In the genomic region with DNA sequence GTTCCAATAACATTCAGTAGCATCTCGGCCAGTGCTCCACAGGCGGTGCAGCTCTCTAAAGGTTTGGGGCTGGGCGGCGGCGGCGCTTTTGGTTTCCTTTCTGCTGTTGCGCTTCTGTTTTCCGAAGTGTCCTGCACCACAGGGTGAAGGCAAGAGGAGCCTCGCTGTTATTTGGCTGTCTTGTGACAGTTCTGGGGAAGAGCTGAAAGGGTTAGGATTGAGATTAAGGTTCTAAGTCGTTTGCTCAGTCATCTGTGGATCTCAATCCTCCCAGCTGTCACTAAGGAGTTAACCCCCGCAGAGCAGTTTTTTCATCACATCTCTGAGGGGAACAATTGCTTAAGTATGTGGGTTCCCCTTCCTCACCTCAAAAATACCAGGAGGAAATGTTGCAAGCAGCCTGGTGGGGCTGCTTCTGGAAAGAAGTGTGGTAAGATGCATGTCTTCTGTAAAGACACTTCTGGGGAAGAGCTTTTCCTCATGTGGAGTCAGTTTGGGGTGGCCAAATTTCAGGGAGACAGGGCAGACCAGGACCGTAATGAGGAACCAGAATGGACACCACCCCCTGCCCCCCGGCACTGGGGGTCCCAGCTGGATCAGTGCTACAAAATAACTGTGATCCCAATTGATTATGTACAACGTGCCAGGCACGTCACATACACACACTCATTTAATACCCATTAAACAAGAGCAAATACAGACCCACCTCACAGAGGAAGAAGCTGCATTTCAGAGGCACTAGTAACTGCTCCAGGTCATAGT, we compare ENCODE assay signal across 11 cellular contexts. TPM values are rescaled to one million over a fixed set of nuclear protein-coding genes. Genes with fewer than 3 reads are reported as not detected.
A peak's percentile ranks its signal among the peaks of the same experiment; 100 is the strongest.
DNase-seq lines count a peak whose midpoint lies in the region; ATAC-seq and TF ChIP-seq lines count a peak whose summit lies in the region.
"Had no signal": no experiment of that assay in that cellular context is flagged by ENCODE, and none has a peak within 500 bp of the region (broad histone marks: within the 10 kb centered on the region; RNA-seq: fewer than 3 reads in every experiment).

No MANE protein-coding gene starts in this region.

- H3K9me3 ChIP-seq in WERI-Rb-1 (ENCODE audit: severe bottlenecking) (no peaks in the 10 kb centered on the region), upper lobe of left lung (no peaks in the 10 kb centered on the region)
- H3K9me3 ChIP-seq: prostate gland had no signal

- TF ChIP-seq CTCF in WERI-Rb-1 (IDR thresholded peaks at IDR 0.05; ENCODE audit: low read depth, low read length) (no peak), upper lobe of left lung (IDR thresholded peaks at IDR 0.05) (no peak)

- DNase-seq in stimulated activated CD4-positive, alpha-beta T cell treated with anti-CD3 and anti-CD28 coated beads, Interleukin-4, amount 100 ng/mL, for 24 hours, result peak; percentile 31
- DNase-seq in stimulated activated CD4-positive, alpha-beta T cell treated with anti-CD3 and anti-CD28 coated beads, Interleukin-4, amount 100 ng/mL, for 4 hours, result no peak
- DNase-seq in WERI-Rb-1, result peak; percentile 51
- peak; percentile 80 for DNase-seq in cardiac septum (ENCODE audit: low spot score)
- peak in 1 of 2 donors; percentile 54 for DNase-seq in upper lobe of left lung
- no peak for DNase-seq in NCI-H510A (lab: John Stamatoyannopoulos, UW)
- no peak for DNase-seq in NCI-H1436 (lab: John Stamatoyannopoulos, UW)
- DNase-seq: NCI-H748 treated with DMSO at 0.1 percent for 48 hours had no signal

- H3K4me3 ChIP-seq in WERI-Rb-1 (ENCODE audit: low read depth, low read length) (peak overlapping the region; percentile 24), upper lobe of left lung (peak overlapping the region in 1 of 4 donors; percentile 9)
- H3K4me3 ChIP-seq: GM23338, prostate gland had no signal

- ATAC-seq in upper lobe of left lung (ENCODE audit: low FRiP score in 2 of 2), result peak; percentile 38 to 60
- no peak for ATAC-seq in GM21786 (IDR thresholded peaks at IDR 0.05; ENCODE audit: unreplicated experiment)

- H3K27ac ChIP-seq in WERI-Rb-1, result peak overlapping the region; percentile 81
- H3K27ac ChIP-seq in upper lobe of left lung, result peak overlapping the region; percentile 50 to 83 (median 70)
- H3K27ac ChIP-seq: prostate gland had no signal

- no peak for TF ChIP-seq POLR2A in upper lobe of left lung (IDR thresholded peaks at IDR 0.05)

- H3K27me3 ChIP-seq in WERI-Rb-1 (ENCODE audit: insufficient read depth, low read depth, severe bottlenecking) (no peaks in the 10 kb centered on the region), upper lobe of left lung (no peaks in the 10 kb centered on the region)

- H3K36me3 ChIP-seq in WERI-Rb-1 (peaks cover 17% of the 10 kb centered on the region), upper lobe of left lung (peaks cover 35 to 85% (median 68%) of the 10 kb centered on the region in 4 donors)

- peaks cover 1 to 11% (median 8%) of the 10 kb centered on the region in 4 donors for H3K4me1 ChIP-seq in upper lobe of left lung
- H3K4me1 ChIP-seq: prostate gland had no signal

- TF ChIP-seq EP300 in upper lobe of left lung (IDR thresholded peaks at IDR 0.05), result no peak

- 65 to 80% methylated on average over 15 of the region's 15 CpGs for WGBS in upper lobe of left lung, 2 donors

- intact Hi-C loops in cardiac septum (cut with DNase I), result no loop called here

RNA-seq across cellular contexts. Expression of a gene that starts 14.2 kb away (rescaled TPM):
- 1.0 TPM for total RNA-seq in cardiac septum
- 1 to 10 TPM in 3 of 6 donors, under 1 TPM in 2, not detected in 1; 0.10 to 2.0 (median 1.1) TPM for total RNA-seq in upper lobe of left lung

RNA-seq across cellular contexts. Expression of a gene that starts 22.2 kb away (rescaled TPM):
- total RNA-seq in cardiac septum, result 6.0 TPM
- 10 to 100 TPM; 22.6 to 58.9 (median 35.9) TPM for total RNA-seq in upper lobe of left lung

RNA-seq across cellular contexts. Expression of a gene that starts 52.1 kb away (rescaled TPM):
- 39.6 TPM for total RNA-seq in cardiac septum
- 10 to 100 TPM; 28.0 to 47.1 (median 34.3) TPM for total RNA-seq in upper lobe of left lung

Comparison
In these comparisons a context has a peak if more than half of its experiments do, and no peak if none do; other contexts are left out.
1. DNase-seq: peak in stimulated activated CD4-positive, alpha-beta T cell treated with anti-CD3 and anti-CD28 coated beads, Interleukin-4, amount 100 ng/mL, for 24 hours (single experiment), WERI-Rb-1 (single experiment) and cardiac septum (single experiment); none in stimulated activated CD4-positive, alpha-beta T cell treated with anti-CD3 and anti-CD28 coated beads, Interleukin-4, amount 100 ng/mL, for 4 hours (0 of 2), NCI-H510A (single experiment) and NCI-H1436 (single experiment).